35 cellular contexts compared by ENCODE assay signal in the genomic region with DNA sequence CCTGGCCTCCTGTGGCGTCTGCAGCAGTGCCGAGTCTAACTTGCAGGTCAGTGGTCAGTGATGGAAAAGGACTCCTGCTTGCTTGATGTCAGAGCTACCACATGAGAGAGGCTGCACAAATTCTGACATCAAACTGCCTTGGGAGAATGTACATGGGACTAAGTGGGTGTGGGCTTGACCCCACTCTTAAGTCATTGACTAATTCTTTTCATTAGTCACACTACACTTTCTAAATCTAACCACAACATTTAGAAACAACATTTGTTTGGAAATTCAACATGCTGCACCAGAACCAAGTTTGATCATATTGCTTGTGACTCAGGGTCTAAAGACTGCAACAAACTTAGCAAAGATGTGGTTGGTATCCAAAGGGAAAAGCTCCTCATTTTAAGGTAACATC. TPM values are rescaled to one million over a fixed set of nuclear protein-coding genes. Genes with fewer than 3 reads are reported as not detected.
DNase-seq lines count a peak whose midpoint lies in the region; FAIRE-seq and TF ChIP-seq lines count a peak whose summit lies in the region.
"Had no signal": no experiment of that assay in that cellular context is flagged by ENCODE, and none has a peak within 500 bp of the region (broad histone marks: within the 10 kb centered on the region; RNA-seq: fewer than 3 reads in every experiment).

No MANE protein-coding gene starts in this region.

- intact Hi-C loops in mammary epithelial cell (cut with micrococcal nuclease) (no loop called here), MCF 10A (cut with micrococcal nuclease) (no loop called here)

- no TSS peak for BruUV-seq in mammary epithelial cell (replicated peaks; lab: Mats Ljungman, UMichigan)
- no TSS peak for BruUV-seq in MCF 10A (replicated peaks; lab: Mats Ljungman, UMichigan)

- no peaks in the 10 kb centered on the region for H3K4me1 ChIP-seq in mammary epithelial cell (ENCODE audit: insufficient read depth, low read length)
- H3K4me1 ChIP-seq: esophagus squamous epithelium had no signal

- WGBS in mammary epithelial cell (ENCODE audit: low coverage, missing lambda C conversion rate): 90% methylated on average over 2 of the region's 2 CpGs

- H3K4me2 ChIP-seq in mammary epithelial cell (ENCODE audit: insufficient read depth, low read depth, low read length): no peak overlapping the region
- H3K4me2 ChIP-seq: PC-9 had no signal

- TF ChIP-seq CTCF in mammary epithelial cell (conservative IDR thresholded peaks at IDR 0.05 in 1 of 2, IDR thresholded peaks at IDR 0.05 in 1 of 2; ENCODE audit: extremely low read depth in 1 of 2, insufficient read depth in 1 of 2, low read depth in 1 of 2, low read length in 2 of 2): no peak
- TF ChIP-seq CTCF in MCF 10A (IDR thresholded peaks at IDR 0.05; ENCODE audit: unreplicated experiment): no peak
- TF ChIP-seq CTCF in RWPE1 (conservative IDR thresholded peaks at IDR 0.05; ENCODE audit: low read depth): no peak
- TF ChIP-seq CTCF in fibroblast of mammary gland (conservative IDR thresholded peaks at IDR 0.05; ENCODE audit: control insufficient read depth, insufficient read depth, low read depth, low read length): no peak

- no peak overlapping the region for H3K4me3 Mint-ChIP-seq in MCF 10A (ENCODE audit: unreplicated experiment)
- H3K4me3 Mint-ChIP-seq: activated naive CD4-positive, alpha-beta T cell treated with anti-CD3 and anti-CD28 coated beads, Interleukin-2, amount 10 ng/mL, durations not matched to agents 7 days and 5 days; CD4-positive, alpha-beta memory T cell; endodermal cell; HFFc6; naive thymus-derived CD8-positive, alpha-beta T cell; stimulated activated naive CD8-positive, alpha-beta T cell treated with anti-CD3 and anti-CD28 coated beads, Interleukin-15, amount 100 ng/mL, for 72 hours had no signal

- H3K36me3 Mint-ChIP-seq in MCF 10A (ENCODE audit: insufficient read depth, unreplicated experiment): no peaks in the 10 kb centered on the region
- H3K36me3 Mint-ChIP-seq: activated naive CD4-positive, alpha-beta T cell treated with anti-CD3 and anti-CD28 coated beads, Interleukin-2, amount 10 ng/mL, durations not matched to agents 7 days and 5 days; CD4-positive, alpha-beta memory T cell; naive thymus-derived CD8-positive, alpha-beta T cell had no signal

- no peaks in the 10 kb centered on the region for H3K9me3 Mint-ChIP-seq in MCF 10A (ENCODE audit: unreplicated experiment)
- H3K9me3 Mint-ChIP-seq: endodermal cell; stimulated activated naive CD8-positive, alpha-beta T cell treated with anti-CD3 and anti-CD28 coated beads, Interleukin-15, amount 100 ng/mL, for 72 hours had no signal

- no peak overlapping the region for H2AFZ ChIP-seq in mammary epithelial cell (ENCODE audit: low read depth, low read length)
- H2AFZ ChIP-seq: GM23248, PC-9 had no signal

- no peaks in the 10 kb centered on the region for H4K20me1 ChIP-seq in mammary epithelial cell (ENCODE audit: insufficient read depth, low read length)

- H3K4me3 ChIP-seq in mammary epithelial cell (replicated peaks in 1 of 3; ENCODE audit: insufficient read depth in 1 of 3, low read depth in 2 of 3, low read length in 3 of 3) (no peak overlapping the region), fibroblast of mammary gland (ENCODE audit: control insufficient read depth, low read depth, low read length) (no peak overlapping the region)
- H3K4me3 ChIP-seq: esophagus squamous epithelium, GM23248, PC-9, SJCRH30 had no signal

- H3K27ac ChIP-seq in mammary epithelial cell (ENCODE audit: insufficient read depth, low read depth, low read length): no peak overlapping the region
- no peak overlapping the region for H3K27ac ChIP-seq in RWPE1
- H3K27ac ChIP-seq: 22Rv1, esophagus squamous epithelium, GM23248, PC-9, SJCRH30 had no signal

- H3K27me3 ChIP-seq in mammary epithelial cell (ENCODE audit: insufficient read depth, low read length): no peaks in the 10 kb centered on the region
- H3K27me3 ChIP-seq: esophagus squamous epithelium, SJCRH30 had no signal

- H3K79me2 ChIP-seq in mammary epithelial cell (ENCODE audit: insufficient read depth, low read length): no peaks in the 10 kb centered on the region

- CTCF ChIA-PET in mammary epithelial cell (lab: Charles Lee; ENCODE audit: low non-redundant PET): no interaction called here
- CTCF ChIA-PET in MCF 10A (lab: Yijun Ruan, JAX): interaction anchor here (0.6 kb wide), 1 partner anchor 266 kb away, joined by 4 read pairs; no protein-coding TSS in a partner anchor
- CTCF ChIA-PET in RWPE1 (lab: Yijun Ruan, JAX): no interaction called here

- H3K9me3 ChIP-seq in mammary epithelial cell (replicated peaks; ENCODE audit: insufficient read depth, low read length): no peaks in the 10 kb centered on the region
- H3K9me3 ChIP-seq: esophagus squamous epithelium, SJCRH30 had no signal

- peak; percentile 65 for DNase-seq in mammary epithelial cell
- no peak for DNase-seq in MCF 10A (ENCODE audit: unreplicated experiment)
- peak; percentile 14 for DNase-seq in RWPE1 (ENCODE audit: low spot score)
- DNase-seq in fibroblast of mammary gland (ENCODE audit: low read depth): peak; percentile 69
- DNase-seq in urothelium cell line (ENCODE audit: low spot score): no peak
- no peak for DNase-seq in GM19238 (ENCODE audit: insufficient read length, low spot score)
- DNase-seq in DMS153 treated with DMSO at 0.1 percent for 48 hours (lab: John Stamatoyannopoulos, UW; ENCODE audit: unreplicated experiment): no peak
- no peak for DNase-seq in effector CD4-positive, alpha-beta T cell
- DNase-seq: activated CD4-positive, alpha-beta T cell treated with anti-CD3 and anti-CD28 coated beads, Interleukin-2, amount 50 U/mL, for 4 hours; activated CD4-positive, CD25-positive, alpha-beta regulatory T cell; activated naive CD4-positive, alpha-beta T cell treated with anti-CD3 and anti-CD28 coated beads, Interleukin-2, amount 10 ng/mL, durations not matched to agents 7 days and 5 days; amniotic stem cell; CD4-positive, alpha-beta memory T cell; endodermal cell; esophagus squamous epithelium; GM23248; HFFc6; IMR-90; naive thymus-derived CD8-positive, alpha-beta T cell; NCI-H1417; NCI-H2081; NCI-H82; PC-9; SJCRH30; small intestine; stimulated activated CD4-positive, alpha-beta T cell treated with anti-CD3 and anti-CD28 coated beads, Interleukin-1b, Interleukin-23, amount 100 ng/mL, for 48 hours; stimulated activated CD8-positive, alpha-beta memory T cell treated with anti-CD3 and anti-CD28 coated beads, Interleukin-4, amount 100 ng/mL, for 48 hours; stimulated activated naive CD8-positive, alpha-beta T cell treated with anti-CD3 and anti-CD28 coated beads, Interleukin-15, amount 100 ng/mL, for 72 hours had no signal

- in situ Hi-C loops in mammary epithelial cell (cut with MboI; ENCODE audit: low sequenced_read_pairs in 2 of 2): loop anchor here in 1 of 2 donors (25.0 kb wide), 2 partner anchors 463 to 613 kb away; no protein-coding TSS in a partner anchor

- POLR2A ChIA-PET in MCF 10A (lab: Yijun Ruan, JAX): no interaction called here
- POLR2A ChIA-PET in RWPE1 (lab: Yijun Ruan, JAX; ENCODE audit: low non-redundant PET): no interaction called here

- H3K4me1 Mint-ChIP-seq in MCF 10A (ENCODE audit: insufficient read depth, unreplicated experiment): peaks cover 8% of the 10 kb centered on the region
- H3K4me1 Mint-ChIP-seq: activated naive CD4-positive, alpha-beta T cell treated with anti-CD3 and anti-CD28 coated beads, Interleukin-2, amount 10 ng/mL, durations not matched to agents 7 days and 5 days; CD4-positive, alpha-beta memory T cell; endodermal cell; naive thymus-derived CD8-positive, alpha-beta T cell; stimulated activated naive CD8-positive, alpha-beta T cell treated with anti-CD3 and anti-CD28 coated beads, Interleukin-15, amount 100 ng/mL, for 72 hours had no signal

- peaks cover 28% of the 10 kb centered on the region for H3K27me3 Mint-ChIP-seq in MCF 10A (ENCODE audit: insufficient read depth, unreplicated experiment)
- H3K27me3 Mint-ChIP-seq: activated naive CD4-positive, alpha-beta T cell treated with anti-CD3 and anti-CD28 coated beads, Interleukin-2, amount 10 ng/mL, durations not matched to agents 7 days and 5 days; CD4-positive, alpha-beta memory T cell; stimulated activated naive CD8-positive, alpha-beta T cell treated with anti-CD3 and anti-CD28 coated beads, Interleukin-15, amount 100 ng/mL, for 72 hours had no signal

- H3K36me3 ChIP-seq in mammary epithelial cell (ENCODE audit: insufficient read depth, low read length): no peaks in the 10 kb centered on the region
- H3K36me3 ChIP-seq: esophagus squamous epithelium, SJCRH30 had no signal

- peak; percentile 61 for FAIRE-seq in urothelium cell line (lab: Jason Lieb, UNC)
- FAIRE-seq: GM12891, keratinocyte, small intestine had no signal

- no peak overlapping the region for H3K27ac Mint-ChIP-seq in MCF 10A (ENCODE audit: low read depth, unreplicated experiment)
- H3K27ac Mint-ChIP-seq: activated naive CD4-positive, alpha-beta T cell treated with anti-CD3 and anti-CD28 coated beads, Interleukin-2, amount 10 ng/mL, durations not matched to agents 7 days and 5 days; CD4-positive, alpha-beta memory T cell; endodermal cell; HFFc6; naive thymus-derived CD8-positive, alpha-beta T cell; stimulated activated naive CD8-positive, alpha-beta T cell treated with anti-CD3 and anti-CD28 coated beads, Interleukin-15, amount 100 ng/mL, for 72 hours had no signal

- H3K9ac ChIP-seq in mammary epithelial cell (ENCODE audit: insufficient read depth, low read length): no peak overlapping the region
- H3K9ac ChIP-seq: GM23248 had no signal

- dilution Hi-C loops in mammary epithelial cell (cut with HindIII; ENCODE audit: low sequenced_read_pairs): no loop called here

RNA-seq across cellular contexts. Expression of gene CDC14C, which starts 24.4 kb away (rescaled TPM):
- under 1 TPM in 1 of 2 donors, not detected in 1; 0.17 TPM for total RNA-seq in mammary epithelial cell
- not detected for polyA plus RNA-seq in mammary epithelial cell
- not detected for polyA minus RNA-seq in mammary epithelial cell
- not detected in 2 replicates for total RNA-seq in MCF 10A (2022)
- total RNA-seq: cardiac septum; CD4-positive, alpha-beta memory T cell; endodermal cell; esophagus squamous epithelium; liver; naive thymus-derived CD8-positive, alpha-beta T cell; omental fat pad; PC-9; SJCRH30 had no signal
- polyA plus RNA-seq: CD4-positive, alpha-beta memory T cell; GM23248; IMR-90; keratinocyte; naive thymus-derived CD8-positive, alpha-beta T cell; thymus had no signal

Comparison
In these comparisons a context has a peak if more than half of its experiments do, and no peak if none do; other contexts are left out.
1. DNase-seq: peak in mammary epithelial cell (single experiment), RWPE1 (single experiment) and fibroblast of mammary gland (single experiment); none in MCF 10A (single experiment), urothelium cell line (single experiment), GM19238 (single experiment), DMS153 treated with DMSO at 0.1 percent for 48 hours (single experiment) and effector CD4-positive, alpha-beta T cell (single experiment).